In genomic region chr2:74482801-74483674, GRCh38 we compare ENCODE assay signal across 8 cellular contexts. TPM values are rescaled to one million over a fixed set of nuclear protein-coding genes. Genes with fewer than 3 reads are reported as not detected.
DNase-seq lines count a peak whose midpoint lies in the region; ATAC-seq and TF ChIP-seq lines count a peak whose summit lies in the region.

A gene with protein sequence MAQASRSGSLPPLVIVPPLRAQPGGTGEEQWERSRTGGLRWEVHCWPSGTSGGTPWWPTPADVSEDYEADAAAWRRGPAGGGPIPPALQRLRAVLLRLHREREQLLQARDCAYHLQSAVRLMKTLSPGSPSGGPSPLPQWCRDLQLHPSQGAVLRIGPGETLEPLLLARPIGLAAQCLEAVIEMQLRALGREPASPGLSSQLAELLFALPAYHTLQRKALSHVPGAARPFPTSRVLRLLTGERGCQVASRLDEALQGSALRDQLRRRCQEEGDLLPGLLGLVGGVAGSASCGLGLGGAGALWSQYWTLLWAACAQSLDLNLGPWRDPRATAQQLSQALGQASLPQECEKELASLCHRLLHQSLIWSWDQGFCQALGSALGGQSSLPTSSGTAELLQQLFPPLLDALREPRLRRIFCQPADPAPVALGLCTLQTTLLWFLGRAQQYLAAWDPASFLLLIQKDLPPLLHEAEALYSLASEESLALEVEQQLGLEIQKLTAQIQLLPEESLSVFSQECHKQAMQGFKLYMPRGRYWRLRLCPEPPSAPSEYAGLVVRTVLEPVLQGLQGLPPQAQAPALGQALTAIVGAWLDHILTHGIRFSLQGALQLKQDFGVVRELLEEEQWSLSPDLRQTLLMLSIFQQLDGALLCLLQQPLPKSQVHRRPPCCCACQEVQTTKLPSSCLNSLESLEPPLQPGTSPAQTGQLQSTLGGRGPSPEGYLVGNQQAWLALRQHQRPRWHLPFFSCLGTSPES (minus strand): TSS chr2:74482998. CDS start chr2:74482837, 161 bp downstream.
TSS of gene TTC31 (plus strand) at chr2:74483081. CDS start at chr2:74483096, 15 bp downstream.

- POLR2A ChIA-PET in RWPE1 (lab: Yijun Ruan, JAX; ENCODE audit: low non-redundant PET): interaction anchor here (0.5 to 1.5 kb wide), 4 partner anchors 10 to 252 kb away, joined by 3 to 5 read pairs (median 4); no protein-coding TSS in a partner anchor

- peaks cover 5% of the 10 kb centered on the region for H3K4me1 Mint-ChIP-seq in activated T-helper 17 cell treated with anti-CD3 and anti-CD28 coated beads, Interleukin-2, amount 50 U/mL, for 72 hours
- peaks cover 34% of the 10 kb centered on the region for H3K4me1 Mint-ChIP-seq in nephron progenitor cell
- peaks cover 48% of the 10 kb centered on the region for H3K4me1 Mint-ChIP-seq in stimulated activated naive CD8-positive, alpha-beta T cell treated with anti-CD3 and anti-CD28 coated beads, Interleukin-15, amount 100 ng/mL, for 72 hours

- H3K27ac Mint-ChIP-seq in activated T-helper 17 cell treated with anti-CD3 and anti-CD28 coated beads, Interleukin-2, amount 50 U/mL, for 72 hours: peak within 1 kb of the TSS; percentile 92
- peak within 1 kb of the TSS; percentile 91 for H3K27ac Mint-ChIP-seq in nephron progenitor cell
- peak within 1 kb of the TSS; percentile 99 for H3K27ac Mint-ChIP-seq in stimulated activated naive CD8-positive, alpha-beta T cell treated with anti-CD3 and anti-CD28 coated beads, Interleukin-15, amount 100 ng/mL, for 72 hours

- in situ Hi-C loops in GM23248 (cut with MboI): no loop called here

- H3K36me3 Mint-ChIP-seq in activated T-helper 17 cell treated with anti-CD3 and anti-CD28 coated beads, Interleukin-2, amount 50 U/mL, for 72 hours (ENCODE audit: low read depth): peaks cover 64% of the 10 kb centered on the region
- peaks cover 32% of the 10 kb centered on the region for H3K36me3 Mint-ChIP-seq in nephron progenitor cell (ENCODE audit: low read depth)

- no peaks in the 10 kb centered on the region for H3K9me2 ChIP-seq in GM23248 (ENCODE audit: insufficient read depth)

- no peaks in the 10 kb centered on the region for H4K20me1 ChIP-seq in GM23248 (ENCODE audit: insufficient read depth)

- peak; percentile 94 for ATAC-seq in activated T-helper 17 cell treated with anti-CD3 and anti-CD28 coated beads, Interleukin-2, amount 50 U/mL, for 72 hours (replicated peaks)
- peak; percentile 95 for ATAC-seq in stimulated activated naive CD8-positive, alpha-beta T cell treated with anti-CD3 and anti-CD28 coated beads, Interleukin-15, amount 100 ng/mL, for 72 hours

- H3K27ac ChIP-seq in GM23248 (peak within 1 kb of the TSS; percentile 62), RWPE1 (peak within 1 kb of the TSS; percentile 90)

- CTCF ChIA-PET in RWPE1 (lab: Yijun Ruan, JAX): interaction anchor here (0.5 to 3.6 kb wide), 17 partner anchors 10 to 218 kb away, joined by 3 to 41 read pairs (median 4); partner anchors contain the start of genes AUP1, HTRA2, INO80B and PCGF1

- peak within 1 kb of the TSS; percentile 85 for H3K9ac ChIP-seq in GM23248

- H3F3A ChIP-seq in GM23248 (ENCODE audit: insufficient read depth): peaks cover 13% of the 10 kb centered on the region

- H3K27me3 Mint-ChIP-seq in activated T-helper 17 cell treated with anti-CD3 and anti-CD28 coated beads, Interleukin-2, amount 50 U/mL, for 72 hours: no peaks in the 10 kb centered on the region
- peaks cover 2% of the 10 kb centered on the region for H3K27me3 Mint-ChIP-seq in nephron progenitor cell (ENCODE audit: low read depth, poor library complexity)
- H3K27me3 Mint-ChIP-seq in stimulated activated naive CD8-positive, alpha-beta T cell treated with anti-CD3 and anti-CD28 coated beads, Interleukin-15, amount 100 ng/mL, for 72 hours: no peaks in the 10 kb centered on the region

- H3K9me3 ChIP-seq in GM23248 (ENCODE audit: low read depth): no peaks in the 10 kb centered on the region

- peak within 1 kb of the TSS; percentile 96 for H2AFZ ChIP-seq in GM23248

- peaks cover 25% of the 10 kb centered on the region for H3K4me1 ChIP-seq in GM23248 (ENCODE audit: insufficient read depth)

- 0 to 1% methylated on average over 41 to 50 of the region's 50 CpGs for WGBS in GM23248 (ENCODE audit: low coverage in 1 of 2, low lambda C conversion rate in 2 of 2, missing lambda C conversion rate in 2 of 2), 2 experiments

- H3K4me3 Mint-ChIP-seq in activated T-helper 17 cell treated with anti-CD3 and anti-CD28 coated beads, Interleukin-2, amount 50 U/mL, for 72 hours: peak within 1 kb of the TSS; percentile 91
- H3K4me3 Mint-ChIP-seq in nephron progenitor cell: peak within 1 kb of the TSS; percentile 94
- peak within 1 kb of the TSS; percentile 94 to 98 for H3K4me3 Mint-ChIP-seq in stimulated activated naive CD8-positive, alpha-beta T cell treated with anti-CD3 and anti-CD28 coated beads, Interleukin-15, amount 100 ng/mL, for 72 hours

- DNase-seq in ELF-1 (ENCODE audit: low read depth, low spot score) (peak; percentile 97), GM23248 (peak; percentile 98), LHCN-M2 (ENCODE audit: low read depth) (peak; percentile 94), RWPE1 (ENCODE audit: low spot score) (peak; percentile 93), fibroblast of pulmonary artery (ENCODE audit: low read depth) (peak; percentile 96), nephron progenitor cell (peak; percentile 92)
- DNase-seq in stimulated activated naive CD8-positive, alpha-beta T cell treated with anti-CD3 and anti-CD28 coated beads, Interleukin-15, amount 100 ng/mL, for 72 hours: peak; percentile 90 to 94

- H3K36me3 ChIP-seq in GM23248 (ENCODE audit: low read depth): peaks cover 5% of the 10 kb centered on the region; the same call in 1 of the 2 replicates

- H3K9me3 Mint-ChIP-seq in activated T-helper 17 cell treated with anti-CD3 and anti-CD28 coated beads, Interleukin-2, amount 50 U/mL, for 72 hours: no peaks in the 10 kb centered on the region
- H3K9me3 Mint-ChIP-seq in nephron progenitor cell: no peaks in the 10 kb centered on the region
- no peaks in the 10 kb centered on the region for H3K9me3 Mint-ChIP-seq in stimulated activated naive CD8-positive, alpha-beta T cell treated with anti-CD3 and anti-CD28 coated beads, Interleukin-15, amount 100 ng/mL, for 72 hours

- peak; percentile 89 for TF ChIP-seq CTCF in RWPE1 (conservative IDR thresholded peaks at IDR 0.05; ENCODE audit: low read depth)
- peak; percentile 87 for TF ChIP-seq CTCF in fibroblast of pulmonary artery (IDR thresholded peaks at IDR 0.05; ENCODE audit: low read length, missing control alignments)
- peak; percentile 67 for TF ChIP-seq CTCF in nephron progenitor cell (IDR thresholded peaks at IDR 0.05)

- H3K27me3 ChIP-seq in GM23248 (replicated peaks; ENCODE audit: insufficient read depth): no peaks in the 10 kb centered on the region

- H3K4me2 ChIP-seq in GM23248 (ENCODE audit: unreplicated experiment): peak within 1 kb of the TSS; percentile 97

- H3K4me3 ChIP-seq in GM23248 (peak within 1 kb of the TSS; percentile 99), fibroblast of pulmonary artery (replicated peaks; ENCODE audit: low read depth, low read length) (peak within 1 kb of the TSS; percentile 98)

- H3K79me2 ChIP-seq in GM23248 (ENCODE audit: insufficient read depth): peaks cover 87% of the 10 kb centered on the region

RNA-seq across cellular contexts. Expression of the first gene that starts in this region (rescaled TPM):
- total RNA-seq in GM23248 (2014; rRNA removed; shearing (Covaris generic)): 5.1 and 12.8 TPM in 2 replicates
- polyA plus RNA-seq in GM23248 (2016; fragmentation: Nextera tagmentation; extraction: Ambion mirVana): 6.4 and 6.8 TPM in 2 replicates
- 13.1 and 13.7 TPM in 2 replicates for total RNA-seq in LHCN-M2 (2014; rRNA removed)
- polyA plus RNA-seq in LHCN-M2 (2012): 4.3 TPM
- 10 to 100 TPM; 25.4 to 26.3 TPM for total RNA-seq in activated T-helper 17 cell treated with anti-CD3 and anti-CD28 coated beads, Interleukin-2, amount 50 U/mL, for 72 hours

RNA-seq across cellular contexts. Expression of gene TTC31, which starts in this region (rescaled TPM):
- 15.9 and 17.7 TPM in 2 replicates for total RNA-seq in GM23248 (2014; rRNA removed; shearing (Covaris generic))
- polyA plus RNA-seq in GM23248 (2016; fragmentation: Nextera tagmentation; extraction: Ambion mirVana): 14.2 and 20.4 TPM in 2 replicates
- total RNA-seq in LHCN-M2 (2014; rRNA removed): 22.4 and 24.2 TPM in 2 replicates
- 11.8 TPM for polyA plus RNA-seq in LHCN-M2 (2012)
- total RNA-seq in activated T-helper 17 cell treated with anti-CD3 and anti-CD28 coated beads, Interleukin-2, amount 50 U/mL, for 72 hours: 10 to 100 TPM; 27.2 to 32.4 TPM

Comparison
In these comparisons a context has a peak if more than half of its experiments do, and no peak if none do; other contexts are left out.
1. Peak in every context shown above with its lines: DNase-seq, ATAC-seq, H3K4me3 ChIP-seq and H3K27ac ChIP-seq.